Comparison of ENCODE assay signal across 23 cellular contexts in genomic region chr2:137096693-137097092, GRCh38.
DNase-seq lines count a peak whose midpoint lies in the region; ATAC-seq and TF ChIP-seq lines count a peak whose summit lies in the region.
"Had no signal": no experiment of that assay in that cellular context is flagged by ENCODE, and none has a peak within 500 bp of the region (broad histone marks: within the 10 kb centered on the region; RNA-seq: fewer than 3 reads in every experiment).

No MANE protein-coding gene starts in this region.

- no peak overlapping the region for H3K4ac ChIP-seq in mesendoderm (ENCODE audit: low read depth, low read length)

- H2AFZ ChIP-seq in MM.1S (ENCODE audit: low read length), result no peak overlapping the region
- no peak overlapping the region for H2AFZ ChIP-seq in mammary epithelial cell (ENCODE audit: low read depth, low read length)

- intact Hi-C loops in mammary epithelial cell (cut with micrococcal nuclease), result no loop called here

- H4K20me1 ChIP-seq in MM.1S (ENCODE audit: insufficient read depth, low read length), result no peaks in the 10 kb centered on the region
- no peaks in the 10 kb centered on the region for H4K20me1 ChIP-seq in mammary epithelial cell (ENCODE audit: insufficient read depth, low read length)

- WGBS in mammary epithelial cell (ENCODE audit: low coverage, missing lambda C conversion rate), result 100% methylated on average over 1 of the region's 1 CpG
- WGBS in mesendoderm (ENCODE audit: extremely low coverage, insufficient coverage, low lambda C conversion rate), result no CpG with 5 or more reads among the region's 1 CpG
- 57 to 85% methylated on average over 1 of the region's 1 CpG for WGBS in tibial nerve, 2 donors

- H2AK5ac ChIP-seq in mesendoderm (ENCODE audit: low read length), result no peak overlapping the region

- no peak overlapping the region for H3K18ac ChIP-seq in mesendoderm (ENCODE audit: low read length)

- no peaks in the 10 kb centered on the region for H3K9me2 ChIP-seq in MM.1S (replicated peaks; ENCODE audit: insufficient read depth, low read length)

- no peak for TF ChIP-seq POLR2A in tibial nerve (IDR thresholded peaks at IDR 0.05)

- no peak overlapping the region for H3K27ac ChIP-seq in MM.1S (ENCODE audit: low read length)
- no peak overlapping the region for H3K27ac ChIP-seq in mammary epithelial cell (ENCODE audit: insufficient read depth, low read depth, low read length)
- H3K27ac ChIP-seq in mesendoderm (ENCODE audit: low read depth, low read length), result no peak overlapping the region
- H3K27ac ChIP-seq in tibial nerve, result no peak overlapping the region
- H3K27ac ChIP-seq: psoas muscle, stomach, upper lobe of left lung had no signal

- no peaks in the 10 kb centered on the region for H3K36me3 ChIP-seq in MM.1S (replicated peaks; ENCODE audit: insufficient read depth, low read length)
- no peaks in the 10 kb centered on the region for H3K36me3 ChIP-seq in mammary epithelial cell (ENCODE audit: insufficient read depth, low read length)
- H3K36me3 ChIP-seq in mesendoderm (ENCODE audit: control insufficient read depth, insufficient read depth, low read length), result no peaks in the 10 kb centered on the region
- no peaks in the 10 kb centered on the region for H3K36me3 ChIP-seq in tibial nerve
- H3K36me3 ChIP-seq: stomach, upper lobe of left lung had no signal

- no peak overlapping the region for H3K4me3 ChIP-seq in GM12865 (ENCODE audit: low read depth, low read length)
- no peak overlapping the region for H3K4me3 ChIP-seq in MM.1S (ENCODE audit: low read length)
- H3K4me3 ChIP-seq in mammary epithelial cell (replicated peaks in 1 of 3; ENCODE audit: insufficient read depth in 1 of 3, low read depth in 2 of 3, low read length in 3 of 3), result no peak overlapping the region
- no peak overlapping the region for H3K4me3 ChIP-seq in mesendoderm (ENCODE audit: low read length)
- H3K4me3 ChIP-seq in tibial nerve, result no peak overlapping the region
- H3K4me3 ChIP-seq: psoas muscle, stomach, upper lobe of left lung had no signal

- DNase-seq in GM12865 (ENCODE audit: low read depth) (peak; percentile 1), MM.1S (no peak), mammary epithelial cell (peak; percentile 2), mesendoderm (peak; percentile 34), inferior parietal cortex (ENCODE audit: extremely low spot score) (no peak), HuH-7 (ENCODE audit: low spot score) (no peak), tibial nerve (ENCODE audit: low spot score in 2 of 2) (no peak)
- DNase-seq: activated CD8-positive, alpha-beta memory T cell treated with anti-CD3 and anti-CD28 coated beads for 24 hours; activated T-cell treated with anti-CD3 and anti-CD28 coated beads, Interleukin-2, amount 50 U/mL, for 48 hours; COR-L47; kidney; mesenchymal stem cell; natural killer cell; NCI-H1417 treated with DMSO at 0.1 percent for 48 hours; NCI-H2171 treated with DMSO at 0.1 percent for 48 hours; psoas muscle; small intestine; stimulated activated CD4-positive, alpha-beta T cell treated with anti-CD3 and anti-CD28 coated beads, Interleukin-2, amount 100 ng/mL, for 48 hours; stomach; T-helper 9 cell; upper lobe of left lung had no signal

- no peak for TF ChIP-seq EP300 in tibial nerve (IDR thresholded peaks at IDR 0.05)

- ATAC-seq in GM21786 (IDR thresholded peaks at IDR 0.05; ENCODE audit: unreplicated experiment), result no peak
- ATAC-seq: activated CD4-positive, CD25-positive, alpha-beta regulatory T cell treated with anti-CD3 and anti-CD28 coated beads, Interleukin-2, amount 50 U/mL, for 24 hours; natural killer cell; psoas muscle had no signal

- H3K4me2 ChIP-seq in MM.1S (ENCODE audit: low read depth, low read length), result no peak overlapping the region
- H3K4me2 ChIP-seq in mammary epithelial cell (ENCODE audit: insufficient read depth, low read depth, low read length), result no peak overlapping the region
- no peak overlapping the region for H3K4me2 ChIP-seq in mesendoderm (ENCODE audit: low read length)

- H2BK120ac ChIP-seq in mesendoderm (ENCODE audit: low read depth, low read length), result no peak overlapping the region

- TF ChIP-seq CTCF in GM12865 (IDR thresholded peaks at IDR 0.05; ENCODE audit: insufficient read depth, low read depth, low read length, missing control alignments) (no peak), MM.1S (IDR thresholded peaks at IDR 0.05; ENCODE audit: low read length) (0 out of 2 replicates have a peak, but pooled peaks have one; percentile 6), mammary epithelial cell (conservative IDR thresholded peaks at IDR 0.05 in 1 of 2, IDR thresholded peaks at IDR 0.05 in 1 of 2; ENCODE audit: extremely low read depth in 1 of 2, insufficient read depth in 1 of 2, low read depth in 1 of 2, low read length in 2 of 2) (peak in 1 of 2 donors; percentile 54), tibial nerve (IDR thresholded peaks at IDR 0.05) (no peak)

- no peak overlapping the region for H4K8ac ChIP-seq in mesendoderm (ENCODE audit: low read depth, low read length)

- no peaks in the 10 kb centered on the region for H3K27me3 ChIP-seq in MM.1S (replicated peaks; ENCODE audit: insufficient read depth, low read length)
- no peaks in the 10 kb centered on the region for H3K27me3 ChIP-seq in mammary epithelial cell (ENCODE audit: insufficient read depth, low read length)
- no peaks in the 10 kb centered on the region for H3K27me3 ChIP-seq in mesendoderm (ENCODE audit: insufficient read depth, low read length, poor library complexity)
- no peaks in the 10 kb centered on the region for H3K27me3 ChIP-seq in tibial nerve
- H3K27me3 ChIP-seq: stomach, upper lobe of left lung had no signal

- H3K79me1 ChIP-seq in mesendoderm (ENCODE audit: low read length), result no peaks in the 10 kb centered on the region

- H3K9me3 ChIP-seq in MM.1S (replicated peaks; ENCODE audit: insufficient read depth, low read length), result no peaks in the 10 kb centered on the region
- no peaks in the 10 kb centered on the region for H3K9me3 ChIP-seq in mammary epithelial cell (replicated peaks; ENCODE audit: insufficient read depth, low read length)
- H3K9me3 ChIP-seq in tibial nerve, result no peaks in the 10 kb centered on the region
- H3K9me3 ChIP-seq: psoas muscle, upper lobe of left lung had no signal

- BruUV-seq in mammary epithelial cell (replicated peaks; lab: Mats Ljungman, UMichigan), result no TSS peak

- no peak overlapping the region for H3K56ac ChIP-seq in mesendoderm (ENCODE audit: low read length)

- H3K9ac ChIP-seq in MM.1S (ENCODE audit: low read length), result no peak overlapping the region
- no peak overlapping the region for H3K9ac ChIP-seq in mammary epithelial cell (ENCODE audit: insufficient read depth, low read length)
- no peak overlapping the region for H3K9ac ChIP-seq in mesendoderm (ENCODE audit: low read length)

- CTCF ChIA-PET in mammary epithelial cell (lab: Charles Lee; ENCODE audit: low non-redundant PET), result no interaction called here

- in situ Hi-C loops in mammary epithelial cell (cut with MboI; ENCODE audit: low sequenced_read_pairs in 2 of 2), result no loop called here

- no peaks in the 10 kb centered on the region for H3K4me1 ChIP-seq in MM.1S (ENCODE audit: low read length)
- H3K4me1 ChIP-seq in mammary epithelial cell (ENCODE audit: insufficient read depth, low read length), result no peaks in the 10 kb centered on the region
- H3K4me1 ChIP-seq in mesendoderm (ENCODE audit: control insufficient read depth, low read depth, low read length), result no peaks in the 10 kb centered on the region
- H3K4me1 ChIP-seq in tibial nerve, result no peaks in the 10 kb centered on the region
- H3K4me1 ChIP-seq: psoas muscle, stomach, upper lobe of left lung had no signal

- H3F3A ChIP-seq in MM.1S (ENCODE audit: insufficient read depth, low read length), result no peaks in the 10 kb centered on the region

- dilution Hi-C loops in mammary epithelial cell (cut with HindIII; ENCODE audit: low sequenced_read_pairs), result no loop called here

- no peaks in the 10 kb centered on the region for H3K79me2 ChIP-seq in MM.1S (ENCODE audit: low read length)
- H3K79me2 ChIP-seq in mammary epithelial cell (ENCODE audit: insufficient read depth, low read length), result no peaks in the 10 kb centered on the region
- no peaks in the 10 kb centered on the region for H3K79me2 ChIP-seq in mesendoderm (ENCODE audit: control insufficient read depth, insufficient read depth, low read length)

- no peak overlapping the region for H3K23ac ChIP-seq in mesendoderm (ENCODE audit: low read length)

- no peak overlapping the region for H2BK5ac ChIP-seq in mesendoderm (ENCODE audit: low read length)

- no peak overlapping the region for H2BK15ac ChIP-seq in mesendoderm (replicated peaks; ENCODE audit: low read depth)

- no peak overlapping the region for H4K5ac ChIP-seq in mesendoderm (ENCODE audit: low read length)

Comparison
In these comparisons a context has a peak if more than half of its experiments do, and no peak if none do; other contexts are left out.
1. DNase-seq: peak in GM12865 (single experiment), mammary epithelial cell (single experiment) and mesendoderm (single experiment); none in MM.1S (single experiment), inferior parietal cortex (single experiment), HuH-7 (single experiment) and tibial nerve (0 of 2).